In genomic region chr1:28282426-28283407, GRCh38 we compare ENCODE assay signal across 1 cellular context.
TF ChIP-seq lines count a peak whose summit lies in the region.

No MANE protein-coding gene starts in this region.

TF ChIP-seq in SK-N-SH, 30 proteins besides CTCF, POLR2A, EP300 and RAD21:
- TF ChIP-seq RXRA (IDR thresholded peaks at IDR 0.05; ENCODE audit: borderline replicate concordance, low read depth), result no peak
- TF ChIP-seq GATA2 (CRISPR knock-in tag; IDR thresholded peaks at IDR 0.05), result no peak
- TF ChIP-seq, protein P1, sequence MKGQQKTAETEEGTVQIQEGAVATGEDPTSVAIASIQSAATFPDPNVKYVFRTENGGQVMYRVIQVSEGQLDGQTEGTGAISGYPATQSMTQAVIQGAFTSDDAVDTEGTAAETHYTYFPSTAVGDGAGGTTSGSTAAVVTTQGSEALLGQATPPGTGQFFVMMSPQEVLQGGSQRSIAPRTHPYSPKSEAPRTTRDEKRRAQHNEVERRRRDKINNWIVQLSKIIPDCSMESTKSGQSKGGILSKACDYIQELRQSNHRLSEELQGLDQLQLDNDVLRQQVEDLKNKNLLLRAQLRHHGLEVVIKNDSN (IDR thresholded peaks at IDR 0.05; ENCODE audit: borderline replicate concordance, low read depth), result no peak
- TF ChIP-seq, protein P2, sequence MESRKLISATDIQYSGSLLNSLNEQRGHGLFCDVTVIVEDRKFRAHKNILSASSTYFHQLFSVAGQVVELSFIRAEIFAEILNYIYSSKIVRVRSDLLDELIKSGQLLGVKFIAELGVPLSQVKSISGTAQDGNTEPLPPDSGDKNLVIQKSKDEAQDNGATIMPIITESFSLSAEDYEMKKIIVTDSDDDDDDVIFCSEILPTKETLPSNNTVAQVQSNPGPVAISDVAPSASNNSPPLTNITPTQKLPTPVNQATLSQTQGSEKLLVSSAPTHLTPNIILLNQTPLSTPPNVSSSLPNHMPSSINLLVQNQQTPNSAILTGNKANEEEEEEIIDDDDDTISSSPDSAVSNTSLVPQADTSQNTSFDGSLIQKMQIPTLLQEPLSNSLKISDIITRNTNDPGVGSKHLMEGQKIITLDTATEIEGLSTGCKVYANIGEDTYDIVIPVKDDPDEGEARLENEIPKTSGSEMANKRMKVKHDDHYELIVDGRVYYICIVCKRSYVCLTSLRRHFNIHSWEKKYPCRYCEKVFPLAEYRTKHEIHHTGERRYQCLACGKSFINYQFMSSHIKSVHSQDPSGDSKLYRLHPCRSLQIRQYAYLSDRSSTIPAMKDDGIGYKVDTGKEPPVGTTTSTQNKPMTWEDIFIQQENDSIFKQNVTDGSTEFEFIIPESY (IDR thresholded peaks at IDR 0.05; ENCODE audit: borderline replicate concordance, low read depth), result no peak
- no peak for TF ChIP-seq ELF1 (IDR thresholded peaks at IDR 0.05)
- no peak for TF ChIP-seq EZH2phosphoT487 (IDR thresholded peaks at IDR 0.05; ENCODE audit: borderline replicate concordance, low read depth)
- no peak for TF ChIP-seq TEAD4 (IDR thresholded peaks at IDR 0.05; ENCODE audit: borderline replicate concordance, insufficient read depth)
